In genomic region chr19:7757358-7757757, GRCh38 we compare ENCODE assay signal across 11 cellular contexts. TPM values are rescaled to one million over a fixed set of nuclear protein-coding genes. Genes with fewer than 3 reads are reported as not detected.
"Had no signal": no experiment of that assay in that cellular context is flagged by ENCODE, and none has a peak within 500 bp of the region (broad histone marks: within the 10 kb centered on the region; RNA-seq: fewer than 3 reads in every experiment).

No MANE protein-coding gene starts in this region.

- H3K4me1 Mint-ChIP-seq: GM23338, H9 had no signal

- H3K4me3 Mint-ChIP-seq: GM23338, H9, HFFc6 had no signal

- H3K27ac Mint-ChIP-seq: GM23338, H9, HFFc6 had no signal

- H3K4me3 ChIP-seq: GM23338 had no signal

- H3K4me2 ChIP-seq: GM23338, KMS-11 had no signal

- H3K9ac ChIP-seq: KMS-11 had no signal

- FAIRE-seq: H1, H54, HTR-8/SVneo had no signal

- ATAC-seq: GM23338 had no signal

- DNase-seq: H9, HCEC 1CT, HFFc6, IMR-90, KBM-7 had no signal

- H3K27ac ChIP-seq: HL-60, KMS-11 had no signal

- H2AFZ ChIP-seq: GM23338 had no signal

RNA-seq across cellular contexts. Expression of gene CLEC4M, which starts 5.7 kb away (rescaled TPM):
- total RNA-seq: GM23338, H1, H9, HFFc6, IMR-90 had no signal
- polyA plus RNA-seq: GM23338, H1, IMR-90 had no signal

RNA-seq across cellular contexts. Expression of gene CD209, which starts 10.0 kb away (rescaled TPM):
- total RNA-seq: H9, HFFc6, IMR-90 had no signal
- polyA plus RNA-seq: GM23338, IMR-90 had no signal

RNA-seq across cellular contexts. Expression of gene CLEC4G, which starts 25.4 kb away (rescaled TPM):
- total RNA-seq: H9, HFFc6, IMR-90 had no signal
- polyA plus RNA-seq: IMR-90 had no signal

RNA-seq across cellular contexts. Expression of gene FCER2, which starts 55.4 kb away (rescaled TPM):
- total RNA-seq: GM23338, H1, H9, HFFc6, IMR-90 had no signal
- polyA plus RNA-seq: IMR-90 had no signal
